In the genomic region with DNA sequence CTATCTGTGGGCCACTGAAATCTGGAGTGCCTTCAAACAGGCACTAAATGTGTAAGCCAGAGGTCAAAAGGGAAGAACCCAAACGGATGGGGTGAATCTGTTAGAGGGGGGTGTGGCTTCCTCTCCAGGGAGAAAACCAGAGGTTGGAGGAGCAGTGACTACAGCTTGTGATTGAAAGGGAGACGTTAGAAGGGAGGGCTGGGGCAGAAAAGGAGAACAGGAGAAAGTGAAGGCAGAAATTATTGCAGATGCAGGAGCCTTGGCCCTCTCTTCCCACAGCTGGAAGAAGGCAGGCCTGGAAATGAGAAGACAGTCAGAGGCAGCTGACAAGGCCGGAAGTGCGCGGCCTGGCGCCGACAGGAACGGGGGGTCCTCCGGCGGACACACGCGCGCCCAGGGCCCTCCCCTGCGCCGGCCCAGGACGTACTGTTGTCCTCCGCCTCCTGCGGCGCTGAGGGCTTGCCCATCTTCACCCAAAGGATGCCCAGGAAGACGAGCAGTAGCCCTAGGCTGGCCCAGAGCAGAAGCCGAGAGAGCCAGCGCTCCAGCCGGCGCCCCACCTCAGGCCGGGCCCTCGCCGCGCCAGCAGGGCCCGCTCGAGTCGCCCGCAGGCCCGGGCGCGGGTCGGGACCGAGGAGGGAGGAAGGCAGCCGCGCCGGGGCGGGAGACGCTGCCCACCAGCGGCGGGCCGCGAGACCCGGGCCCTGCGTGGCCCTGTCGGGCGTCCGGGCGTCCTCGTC, we compare ENCODE assay signal across 1 cellular context.
TF ChIP-seq lines count a peak whose summit lies in the region.

No MANE protein-coding gene starts in this region.

TF ChIP-seq in HEK293, 187 proteins besides CTCF, POLR2A, EP300 and RAD21 (continued from another document and continues in another):
- TF ChIP-seq, protein P1, sequence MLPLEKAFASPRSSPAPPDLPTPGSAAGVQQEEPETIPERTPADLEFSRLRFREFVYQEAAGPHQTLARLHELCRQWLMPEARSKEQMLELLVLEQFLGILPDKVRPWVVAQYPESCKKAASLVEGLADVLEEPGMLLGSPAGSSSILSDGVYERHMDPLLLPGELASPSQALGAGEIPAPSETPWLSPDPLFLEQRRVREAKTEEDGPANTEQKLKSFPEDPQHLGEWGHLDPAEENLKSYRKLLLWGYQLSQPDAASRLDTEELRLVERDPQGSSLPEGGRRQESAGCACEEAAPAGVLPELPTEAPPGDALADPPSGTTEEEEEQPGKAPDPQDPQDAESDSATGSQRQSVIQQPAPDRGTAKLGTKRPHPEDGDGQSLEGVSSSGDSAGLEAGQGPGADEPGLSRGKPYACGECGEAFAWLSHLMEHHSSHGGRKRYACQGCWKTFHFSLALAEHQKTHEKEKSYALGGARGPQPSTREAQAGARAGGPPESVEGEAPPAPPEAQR (tag by site-specific recombination; IDR thresholded peaks at IDR 0.05), result no peak
- TF ChIP-seq ZNF692 (tag by site-specific recombination; IDR thresholded peaks at IDR 0.05) (peak; percentile 37; the same call in 1 of the 2 replicates), ZBTB21 (tag by site-specific recombination; IDR thresholded peaks at IDR 0.05) (no peak), BCL11A (tag by site-specific recombination; IDR thresholded peaks at IDR 0.05; ENCODE audit: low read depth) (no peak), ZNF660 (tag by site-specific recombination; IDR thresholded peaks at IDR 0.05) (no peak), REST (tag by site-specific recombination; IDR thresholded peaks at IDR 0.05) (no peak), ZNF600 (tag by site-specific recombination; IDR thresholded peaks at IDR 0.05) (no peak), GLI2 (tag by site-specific recombination; IDR thresholded peaks at IDR 0.05; ENCODE audit: borderline replicate concordance, low read depth) (no peak), ATF2 (tag by site-specific recombination; IDR thresholded peaks at IDR 0.05; ENCODE audit: low read depth) (no peak), ZNF624 (tag by site-specific recombination; IDR thresholded peaks at IDR 0.05) (no peak), ZNF548 (tag by site-specific recombination; IDR thresholded peaks at IDR 0.05) (no peak), ZNF558 (tag by site-specific recombination; IDR thresholded peaks at IDR 0.05) (no peak), ZNF626 (tag by site-specific recombination; IDR thresholded peaks at IDR 0.05) (no peak), ZNF843 (tag by site-specific recombination; IDR thresholded peaks at IDR 0.05) (no peak), ZIC2 (tag by site-specific recombination; IDR thresholded peaks at IDR 0.05) (peak; percentile 66), GLIS2 (tag by site-specific recombination; IDR thresholded peaks at IDR 0.05) (peak; percentile 99), ZNF266 (tag by site-specific recombination; IDR thresholded peaks at IDR 0.05; ENCODE audit: low read depth) (0 out of 2 replicates have a peak, but pooled peaks have one; percentile 7), KLF9 (tag by site-specific recombination; IDR thresholded peaks at IDR 0.05; ENCODE audit: low read depth) (peak; percentile 89), ZNF555 (tag by site-specific recombination; conservative IDR thresholded peaks at IDR 0.05) (no peak), ZNF529 (tag by site-specific recombination; IDR thresholded peaks at IDR 0.05; ENCODE audit: insufficient replicate concordance) (no peak), OSR2 (tag by site-specific recombination; IDR thresholded peaks at IDR 0.05) (no peak), ZBTB44 (tag by site-specific recombination; IDR thresholded peaks at IDR 0.05) (no peak), ZFP69B (tag by site-specific recombination; IDR thresholded peaks at IDR 0.05) (no peak), ZNF416 (tag by site-specific recombination; IDR thresholded peaks at IDR 0.05) (no peak), ZNF544 (tag by site-specific recombination; IDR thresholded peaks at IDR 0.05) (no peak), ZBTB7A (tag by site-specific recombination; IDR thresholded peaks at IDR 0.05; ENCODE audit: low read depth) (peak; percentile 43; the same call in 1 of the 2 replicates), ZNF677 (tag by site-specific recombination; IDR thresholded peaks at IDR 0.05) (no peak), ZNF561 (tag by site-specific recombination; IDR thresholded peaks at IDR 0.05; ENCODE audit: borderline replicate concordance) (peak; percentile 23; the same call in 1 of the 2 replicates), ZBTB20 (tag by site-specific recombination; IDR thresholded peaks at IDR 0.05) (peak; percentile 47; the same call in 1 of the 2 replicates), ZXDB (tag by site-specific recombination; IDR thresholded peaks at IDR 0.05) (peak; percentile 58), ZBTB17 (tag by site-specific recombination; IDR thresholded peaks at IDR 0.05) (peak; percentile 51), ZNF670 (tag by site-specific recombination; IDR thresholded peaks at IDR 0.05; ENCODE audit: low read depth) (no peak), ZBTB1 (tag by site-specific recombination; IDR thresholded peaks at IDR 0.05) (no peak), ZNF169 (tag by site-specific recombination; IDR thresholded peaks at IDR 0.05) (no peak), ZNF48 (tag by site-specific recombination; IDR thresholded peaks at IDR 0.05) (no peak), ZNF701 (tag by site-specific recombination; IDR thresholded peaks at IDR 0.05) (no peak), ZNF274 (IDR thresholded peaks at IDR 0.05; ENCODE audit: low read length) (no peak), ZNF274 (tag by site-specific recombination; IDR thresholded peaks at IDR 0.05; ENCODE audit: borderline replicate concordance) (no peak), ZSCAN4 (tag by site-specific recombination; IDR thresholded peaks at IDR 0.05) (no peak), ZSCAN5A (tag by site-specific recombination; IDR thresholded peaks at IDR 0.05) (no peak), ZNF174 (tag by site-specific recombination; IDR thresholded peaks at IDR 0.05) (no peak), ZNF571 (tag by site-specific recombination; IDR thresholded peaks at IDR 0.05) (no peak), ZSCAN30 (tag by site-specific recombination; IDR thresholded peaks at IDR 0.05) (no peak; the same call in 1 of the 2 replicates)
- TF ChIP-seq, protein P2, sequence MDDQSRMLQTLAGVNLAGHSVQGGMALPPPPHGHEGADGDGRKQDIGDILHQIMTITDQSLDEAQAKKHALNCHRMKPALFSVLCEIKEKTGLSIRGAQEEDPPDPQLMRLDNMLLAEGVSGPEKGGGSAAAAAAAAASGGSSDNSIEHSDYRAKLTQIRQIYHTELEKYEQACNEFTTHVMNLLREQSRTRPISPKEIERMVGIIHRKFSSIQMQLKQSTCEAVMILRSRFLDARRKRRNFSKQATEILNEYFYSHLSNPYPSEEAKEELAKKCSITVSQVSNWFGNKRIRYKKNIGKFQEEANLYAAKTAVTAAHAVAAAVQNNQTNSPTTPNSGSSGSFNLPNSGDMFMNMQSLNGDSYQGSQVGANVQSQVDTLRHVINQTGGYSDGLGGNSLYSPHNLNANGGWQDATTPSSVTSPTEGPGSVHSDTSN (CRISPR knock-in tag; IDR thresholded peaks at IDR 0.05), result peak; percentile 84
- TF ChIP-seq, protein P3, sequence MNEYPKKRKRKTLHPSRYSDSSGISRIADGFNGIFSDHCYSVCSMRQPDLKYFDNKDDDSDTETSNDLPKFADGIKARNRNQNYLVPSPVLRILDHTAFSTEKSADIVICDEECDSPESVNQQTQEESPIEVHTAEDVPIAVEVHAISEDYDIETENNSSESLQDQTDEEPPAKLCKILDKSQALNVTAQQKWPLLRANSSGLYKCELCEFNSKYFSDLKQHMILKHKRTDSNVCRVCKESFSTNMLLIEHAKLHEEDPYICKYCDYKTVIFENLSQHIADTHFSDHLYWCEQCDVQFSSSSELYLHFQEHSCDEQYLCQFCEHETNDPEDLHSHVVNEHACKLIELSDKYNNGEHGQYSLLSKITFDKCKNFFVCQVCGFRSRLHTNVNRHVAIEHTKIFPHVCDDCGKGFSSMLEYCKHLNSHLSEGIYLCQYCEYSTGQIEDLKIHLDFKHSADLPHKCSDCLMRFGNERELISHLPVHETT (tag by site-specific recombination; IDR thresholded peaks at IDR 0.05), result no peak
- TF ChIP-seq, protein P4, sequence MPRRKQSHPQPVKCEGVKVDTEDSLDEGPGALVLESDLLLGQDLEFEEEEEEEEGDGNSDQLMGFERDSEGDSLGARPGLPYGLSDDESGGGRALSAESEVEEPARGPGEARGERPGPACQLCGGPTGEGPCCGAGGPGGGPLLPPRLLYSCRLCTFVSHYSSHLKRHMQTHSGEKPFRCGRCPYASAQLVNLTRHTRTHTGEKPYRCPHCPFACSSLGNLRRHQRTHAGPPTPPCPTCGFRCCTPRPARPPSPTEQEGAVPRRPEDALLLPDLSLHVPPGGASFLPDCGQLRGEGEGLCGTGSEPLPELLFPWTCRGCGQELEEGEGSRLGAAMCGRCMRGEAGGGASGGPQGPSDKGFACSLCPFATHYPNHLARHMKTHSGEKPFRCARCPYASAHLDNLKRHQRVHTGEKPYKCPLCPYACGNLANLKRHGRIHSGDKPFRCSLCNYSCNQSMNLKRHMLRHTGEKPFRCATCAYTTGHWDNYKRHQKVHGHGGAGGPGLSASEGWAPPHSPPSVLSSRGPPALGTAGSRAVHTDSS (tag by site-specific recombination; IDR thresholded peaks at IDR 0.05), result no peak
